Comparison of ENCODE assay signal across 18 cellular contexts in the genomic region with DNA sequence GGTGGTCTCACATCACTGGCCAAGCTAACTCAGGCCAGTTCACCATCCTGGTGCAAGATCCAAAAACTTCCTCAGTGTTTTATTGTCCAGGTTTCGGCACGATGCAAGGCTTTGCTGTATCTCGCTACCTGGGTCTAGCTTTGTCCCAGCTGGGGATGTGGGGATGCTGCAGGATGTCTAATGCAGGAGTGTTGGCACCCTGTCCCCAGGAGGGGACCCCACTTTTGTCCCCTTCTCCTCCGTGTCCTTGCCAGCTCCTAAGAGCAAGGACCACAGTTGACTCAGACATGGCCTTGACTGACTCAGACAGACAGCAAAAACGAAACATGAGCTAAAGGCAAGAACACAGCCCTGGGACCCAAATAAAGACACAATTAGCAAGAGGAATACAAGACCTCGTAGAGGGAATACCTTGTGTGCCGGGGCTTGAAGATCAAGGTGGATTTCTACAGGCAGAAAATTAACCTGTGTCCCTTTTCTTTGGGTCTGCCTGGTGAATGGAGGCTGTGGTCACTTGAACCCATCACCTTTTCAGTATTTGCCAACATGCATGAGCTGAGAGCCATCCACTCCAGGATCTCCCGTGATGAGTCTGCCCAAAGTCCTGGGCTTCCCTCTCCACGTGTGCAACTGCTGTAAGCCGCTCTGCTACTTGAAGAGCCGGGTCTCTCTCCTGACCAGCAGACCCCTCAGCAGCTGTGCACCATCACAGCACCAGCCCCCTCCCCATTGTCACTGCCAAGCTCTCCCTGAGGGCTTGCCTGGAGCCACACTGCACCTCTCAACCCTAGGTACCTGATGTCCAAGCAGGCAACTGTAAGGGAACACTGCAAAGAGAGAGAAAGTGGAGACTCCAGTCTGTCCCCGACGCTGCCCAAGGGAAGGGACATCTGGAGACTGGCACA.
A peak's percentile ranks its signal among the peaks of the same experiment; 100 is the strongest.
DNase-seq lines count a peak whose midpoint lies in the region; ATAC-seq and TF ChIP-seq lines count a peak whose summit lies in the region.
"Had no signal": no experiment of that assay in that cellular context is flagged by ENCODE, and none has a peak within 500 bp of the region (broad histone marks: within the 10 kb centered on the region; RNA-seq: fewer than 3 reads in every experiment).

No MANE protein-coding gene starts in this region.

- no peak overlapping the region for H4K8ac ChIP-seq in trophoblast cell (ENCODE audit: low read depth, low read length)

- H3K23ac ChIP-seq in trophoblast cell (ENCODE audit: low read length): no peak overlapping the region

- no peak overlapping the region for H3K4ac ChIP-seq in trophoblast cell (ENCODE audit: low read depth, low read length)

- no peak overlapping the region for H4K12ac ChIP-seq in trophoblast cell (ENCODE audit: low read depth, low read length)

- H2BK12ac ChIP-seq in trophoblast cell (ENCODE audit: low read length): no peak overlapping the region

- no peak overlapping the region for H3K4me2 ChIP-seq in trophoblast cell (ENCODE audit: low read length)

- ATAC-seq in left lobe of liver: no peak
- ATAC-seq in GM21381 (IDR thresholded peaks at IDR 0.05; ENCODE audit: unreplicated experiment): no peak
- no peak for ATAC-seq in GM21717 (IDR thresholded peaks at IDR 0.05; ENCODE audit: unreplicated experiment)
- ATAC-seq: K562 had no signal

- H4K91ac ChIP-seq in trophoblast cell (ENCODE audit: low read depth, low read length): no peak overlapping the region

- TF ChIP-seq CTCF in GM13976 (IDR thresholded peaks at IDR 0.05; ENCODE audit: borderline replicate concordance, control extremely low read depth, extremely low read depth, insufficient read depth, missing control alignments): no peak

- in situ Hi-C loops in GM13976 (cut with MboI; ENCODE audit: low sequenced_read_pairs, unreplicated experiment): no loop called here

- no CpG with 5 or more reads among the region's 13 CpGs for WGBS in trophoblast cell (ENCODE audit: extremely low coverage, insufficient coverage, insufficient read length)

- DNase-seq in ecto neural progenitor cell (ENCODE audit: low spot score): peak; percentile 13
- peak; percentile 22 for DNase-seq in left lobe of liver (ENCODE audit: low spot score)
- no peak for DNase-seq in trophoblast cell
- DNase-seq in DMS53 treated with DMSO at 0.1 percent for 48 hours (lab: John Stamatoyannopoulos, UW; ENCODE audit: unreplicated experiment): no peak
- no peak for DNase-seq in GM13976 (ENCODE audit: low spot score)
- DNase-seq: 8988T; BE2C; C1 segment of cervical spinal cord; CD4-positive, CD25-positive, alpha-beta regulatory T cell; CD8-positive, alpha-beta memory T cell; COR-L47; DMS 273 treated with DMSO at 0.1 percent for 48 hours; DMS53; IMR-90 had no signal

- no peak overlapping the region for H3K9ac ChIP-seq in trophoblast cell (ENCODE audit: low read length)

- H3K4me3 ChIP-seq in trophoblast cell (ENCODE audit: low read depth, low read length): peak overlapping the region; percentile 14
- H3K4me3 ChIP-seq: HAP-1, K562 had no signal

- H3K27ac ChIP-seq in trophoblast cell (ENCODE audit: low read depth, low read length): no peak overlapping the region

- no peak overlapping the region for H2BK120ac ChIP-seq in trophoblast cell (ENCODE audit: insufficient read depth, low read length, poor library complexity)

- no peak overlapping the region for H2AFZ ChIP-seq in trophoblast cell (ENCODE audit: insufficient read depth, low read length, poor library complexity)

- no peak overlapping the region for H3K14ac ChIP-seq in trophoblast cell (ENCODE audit: low read length)

- no peak overlapping the region for H3K18ac ChIP-seq in trophoblast cell (ENCODE audit: low read length)

- no peaks in the 10 kb centered on the region for H3K36me3 ChIP-seq in trophoblast cell (ENCODE audit: control insufficient read depth in 1 of 2, insufficient read depth in 2 of 2, low read length in 2 of 2)
- H3K36me3 ChIP-seq: BE2C, HAP-1 had no signal

- no peaks in the 10 kb centered on the region for H3K79me1 ChIP-seq in trophoblast cell (ENCODE audit: low read length)

- H2BK5ac ChIP-seq in trophoblast cell (ENCODE audit: low read depth, low read length, poor library complexity): no peak overlapping the region

- H3K27me3 ChIP-seq in trophoblast cell (ENCODE audit: insufficient read depth, low read length): no peaks in the 10 kb centered on the region
- H3K27me3 ChIP-seq: BE2C had no signal

- no peaks in the 10 kb centered on the region for H3K4me1 ChIP-seq in trophoblast cell (ENCODE audit: control insufficient read depth in 1 of 2, insufficient read depth in 2 of 2, low read length in 2 of 2)
- H3K4me1 ChIP-seq: BE2C, HAP-1 had no signal

- H3K9me3 ChIP-seq in trophoblast cell (ENCODE audit: insufficient read depth, low read depth, low read length): peaks cover 6% of the 10 kb centered on the region
- H3K9me3 ChIP-seq: BE2C, HAP-1 had no signal

- H2AK5ac ChIP-seq in trophoblast cell (ENCODE audit: low read length): no peak overlapping the region

- no peaks in the 10 kb centered on the region for H3K79me2 ChIP-seq in trophoblast cell (ENCODE audit: control insufficient read depth, insufficient read depth, low read length, poor library complexity)

Comparison
In these comparisons a context has a peak if more than half of its experiments do, and no peak if none do; other contexts are left out.
1. DNase-seq: peak in ecto neural progenitor cell (single experiment) and left lobe of liver (single experiment); none in trophoblast cell (0 of 2), DMS53 treated with DMSO at 0.1 percent for 48 hours (single experiment) and GM13976 (single experiment).